8 cellular contexts compared by ENCODE assay signal in the genomic region with DNA sequence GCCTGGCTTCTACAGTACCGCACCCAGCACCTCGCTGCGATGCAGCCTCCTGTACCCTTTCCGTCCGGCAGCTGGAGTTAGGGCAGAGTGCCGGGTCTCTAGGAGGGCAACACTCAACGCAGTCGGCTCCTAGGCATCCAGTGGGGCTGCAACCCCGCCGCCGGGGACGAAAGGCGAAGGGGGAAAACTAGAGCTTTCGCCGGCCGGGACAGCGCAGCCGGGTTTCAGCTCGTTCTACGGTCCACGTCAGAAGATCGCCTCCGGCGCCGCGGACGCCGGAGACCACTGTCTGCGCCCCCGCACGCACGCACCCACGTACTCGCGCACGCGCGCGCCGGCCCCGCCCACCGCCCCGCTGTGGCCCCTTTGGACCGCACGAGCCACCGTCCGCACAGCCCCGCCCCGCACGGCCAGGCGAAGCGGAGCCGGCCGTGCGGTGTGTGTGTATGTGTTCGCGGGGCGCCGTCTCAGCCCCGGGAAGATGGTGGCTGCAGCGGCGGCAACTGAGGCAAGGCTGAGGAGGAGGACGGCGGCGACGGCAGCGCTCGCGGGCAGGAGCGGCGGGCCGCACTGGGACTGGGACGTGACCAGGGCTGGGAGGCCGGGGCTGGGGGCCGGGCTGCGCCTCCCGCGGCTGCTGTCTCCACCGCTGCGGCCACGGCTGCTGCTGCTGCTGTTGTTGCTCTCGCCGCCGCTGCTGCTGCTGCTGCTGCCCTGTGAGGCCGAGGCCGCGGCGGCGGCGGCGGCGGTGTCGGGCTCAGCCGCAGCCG. TPM values are rescaled to one million over a fixed set of nuclear protein-coding genes. Genes with fewer than 3 reads are reported as not detected.
DNase-seq lines count a peak whose midpoint lies in the region; ATAC-seq and TF ChIP-seq lines count a peak whose summit lies in the region.

A gene (plus strand): TSS at position 392 of the 770 bp plus-strand sequence. CDS start 90 bp downstream, at position 482.

- H3K9me3 ChIP-seq in heart left ventricle (no peaks in the 10 kb centered on the region), transverse colon (no peaks in the 10 kb centered on the region)

- TF ChIP-seq CTCF in GM12865 (IDR thresholded peaks at IDR 0.05; ENCODE audit: insufficient read depth, low read depth, low read length, missing control alignments) = no peak
- TF ChIP-seq CTCF in heart left ventricle (IDR thresholded peaks at IDR 0.05) = no peak
- TF ChIP-seq CTCF in transverse colon (IDR thresholded peaks at IDR 0.05) = peak in 1 of 5 experiments; percentile 18

- H3K4me3 ChIP-seq in GM12865 (ENCODE audit: low read depth, low read length) (peak within 1 kb of the TSS; percentile 94), heart left ventricle (peak within 1 kb of the TSS; percentile 83 to 100 (median 98)), transverse colon (peak within 1 kb of the TSS; percentile 68 to 100 (median 79))

- TF ChIP-seq POLR2A in heart left ventricle (IDR thresholded peaks at IDR 0.05) (peak; percentile 6 to 86), transverse colon (IDR thresholded peaks at IDR 0.05) (peak; percentile 50)

- H3K4me1 ChIP-seq in heart left ventricle = peaks cover 9 to 35% (median 27%) of the 10 kb centered on the region in 12 donors
- peaks cover 19 to 30% (median 27%) of the 10 kb centered on the region in 4 donors for H3K4me1 ChIP-seq in transverse colon

- WGBS in heart left ventricle, 4 donors = 0 to 1% (median 0%) methylated on average over 34 to 95 of the region's 95 CpGs
- 1% methylated on average over 23 of the region's 95 CpGs; no CpG with 5 or more reads in 1 of the 2 donors for WGBS in transverse colon (ENCODE audit: low coverage in 1 of 2), 2 donors

- in situ Hi-C loops in transverse colon (cut with MboI; ENCODE audit: low pct_ligation_motif_present in 1 of 4, low pct_unique_long_range_greater_than_20kb in 1 of 4, low sequenced_read_pairs in 3 of 4) = no loop called here

- TF ChIP-seq EP300 in transverse colon (IDR thresholded peaks at IDR 0.05; ENCODE audit: low read depth) = no peak

- H3K27me3 ChIP-seq in heart left ventricle = no peaks in the 10 kb centered on the region
- peaks cover 15% of the 10 kb centered on the region for H3K27me3 ChIP-seq in transverse colon

- ATAC-seq in HG02610 (IDR thresholded peaks at IDR 0.05; ENCODE audit: unreplicated experiment) (peak; percentile 79), heart left ventricle (peak; percentile 91 to 98 (median 98))

- peak within 1 kb of the TSS; percentile 48 to 93 (median 88) for H3K27ac ChIP-seq in heart left ventricle
- H3K27ac ChIP-seq in transverse colon = peak within 1 kb of the TSS; percentile 75 to 84 (median 83)

- intact Hi-C loops in T-helper 1 cell treated with Interleukin-12 subunit alpha and Interleukin-12 subunit beta and Interleukin-4 antibody, amounts not matched to agents 30 ng/mL and 1 ng/mL, for 36 hours (cut with micrococcal nuclease) = loop anchor here (1.0 to 5.0 kb wide), 6 partner anchors 51 to 424 kb away; a partner anchor contains a TSS
- intact Hi-C loops in heart left ventricle (cut with DNase I) = loop anchor here in 7 of 10 donors (1.0 to 10.0 kb wide), 5 partner anchors 63 to 116 kb away; a partner anchor contains a TSS
- intact Hi-C loops in posterior cingulate gyrus (cut with DNase I) = loop anchor here (5.0 kb wide), 1 partner anchor 64 kb away; a partner anchor contains a TSS
- intact Hi-C loops in transverse colon (cut with DNase I; ENCODE audit: low total_unique reads) = no loop called here

- DNase-seq in GM12865 (ENCODE audit: low read depth) (peak; percentile 94), NCI-H1105 (lab: John Stamatoyannopoulos, UW) (peak; percentile 92), amniotic epithelial cell (ENCODE audit: low read depth) (peak; percentile 87), heart left ventricle (peak; percentile 95 to 97 (median 95)), posterior cingulate gyrus (peak; percentile 85 to 98 (median 88)), transverse colon (peak; percentile 89)

- H3K36me3 ChIP-seq in heart left ventricle = no peaks in the 10 kb centered on the region
- no peaks in the 10 kb centered on the region for H3K36me3 ChIP-seq in transverse colon

RNA-seq across cellular contexts. Expression of the gene that starts here (rescaled TPM):
- total RNA-seq in T-helper 1 cell treated with Interleukin-12 subunit alpha and Interleukin-12 subunit beta and Interleukin-4 antibody, amounts not matched to agents 30 ng/mL and 1 ng/mL, for 36 hours = 10.6 and 11.4 TPM in 2 replicates
- total RNA-seq in heart left ventricle (10 to 100 TPM; 30.3 to 44.7 (median 36.9) TPM), transverse colon (10 to 100 TPM in 3 of 4 donors, 1 to 10 TPM in 1; 6.8 to 24.7 (median 15.9) TPM)
- polyA plus RNA-seq in heart left ventricle = 10 to 100 TPM in 1 of 2 donors, 1 to 10 TPM in 1; 4.8 to 17.3 TPM

Comparison
In these comparisons a context has a peak if more than half of its experiments do, and no peak if none do; other contexts are left out.
1. Peak in every context shown above with its lines: DNase-seq, ATAC-seq, H3K4me3 ChIP-seq and H3K27ac ChIP-seq.